10 cellular contexts compared by ENCODE assay signal in the genomic region with DNA sequence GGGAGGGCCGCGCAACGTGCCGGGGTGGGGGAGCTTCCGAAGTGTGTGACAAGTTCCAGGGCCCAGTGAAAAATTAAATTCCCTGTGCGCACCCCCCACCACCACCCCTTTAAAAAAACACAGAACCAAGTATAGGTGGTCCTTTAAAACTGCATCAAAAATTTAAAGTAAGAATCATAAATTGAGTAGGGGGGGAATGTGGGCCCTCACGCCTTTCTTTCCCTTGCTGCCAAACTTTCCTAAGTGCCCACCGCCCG. TPM values are rescaled to one million over a fixed set of nuclear protein-coding genes. Genes with fewer than 3 reads are reported as not detected.
A peak's percentile ranks its signal among the peaks of the same experiment; 100 is the strongest.
DNase-seq lines count a peak whose midpoint lies in the region; ATAC-seq and TF ChIP-seq lines count a peak whose summit lies in the region.
"Had no signal": no experiment of that assay in that cellular context is flagged by ENCODE, and none has a peak within 500 bp of the region (broad histone marks: within the 10 kb centered on the region; RNA-seq: fewer than 3 reads in every experiment).

No MANE protein-coding gene starts in this region.

- H3K36me3 ChIP-seq in CD8-positive, alpha-beta T cell (ENCODE audit: insufficient read depth, low read length): no peaks in the 10 kb centered on the region
- H3K36me3 ChIP-seq in Loucy (ENCODE audit: insufficient read depth, low read length) (peaks cover 4% of the 10 kb centered on the region; the same call in 1 of the 2 replicates), neuronal stem cell (replicated peaks in 1 of 2; ENCODE audit: control insufficient read depth in 2 of 2, insufficient read depth in 2 of 2, low read length in 2 of 2) (no peaks in the 10 kb centered on the region)

- peaks cover 52% of the 10 kb centered on the region for H3K4me1 ChIP-seq in CD8-positive, alpha-beta T cell (ENCODE audit: insufficient read depth, low read length)
- H3K4me1 ChIP-seq in Loucy (ENCODE audit: insufficient read depth, low read length, poor library complexity, severe bottlenecking) (peaks cover 30% of the 10 kb centered on the region), neuronal stem cell (ENCODE audit: control insufficient read depth in 2 of 2, insufficient read depth in 1 of 2, low read depth in 1 of 2, low read length in 2 of 2) (peaks cover 14 to 28% of the 10 kb centered on the region in 2 donors)

- no peak overlapping the region for H2BK12ac ChIP-seq in neuronal stem cell (ENCODE audit: low read length)

- DNase-seq in CD8-positive, alpha-beta T cell: no peak
- DNase-seq in effector memory CD8-positive, alpha-beta T cell: no peak
- DNase-seq in neuronal stem cell (ENCODE audit: low spot score): no peak
- no peak for DNase-seq in SW 1271 (lab: John Stamatoyannopoulos, UW)
- no peak for DNase-seq in KG1 (lab: John Stamatoyannopoulos, UW)
- DNase-seq: stimulated activated CD4-positive, alpha-beta T cell treated with anti-CD3 and anti-CD28 coated beads, Interleukin-12 subunit alpha, Interleukin-12 subunit beta, amount 100 ng/mL, for 4 hours had no signal

- H4K91ac ChIP-seq in neuronal stem cell (ENCODE audit: low read depth, low read length, poor library complexity): no peak overlapping the region

- no peak overlapping the region for H2BK5ac ChIP-seq in neuronal stem cell (ENCODE audit: low read length)

- intact Hi-C loops in CD8-positive, alpha-beta T cell (cut with DNase I, micrococcal nuclease): loop anchor here (2.0 to 10.0 kb wide), 4 partner anchors 664 to 1526 kb away; no protein-coding TSS in a partner anchor

- no peaks in the 10 kb centered on the region for H3F3A ChIP-seq in Loucy (ENCODE audit: low read depth)

- no peak overlapping the region for H2AK5ac ChIP-seq in neuronal stem cell (ENCODE audit: low read depth, low read length)

- WGBS in neuronal stem cell (ENCODE audit: extremely low coverage in 2 of 2, insufficient read length in 2 of 2, insufficient replicate concordance in 1 of 2), 2 donors: no CpG with 5 or more reads among the region's 9 CpGs

- H3K79me1 ChIP-seq in neuronal stem cell (ENCODE audit: low read depth, low read length): no peaks in the 10 kb centered on the region

- H3K27ac Mint-ChIP-seq in CD8-positive, alpha-beta T cell: no peak overlapping the region
- H3K27ac Mint-ChIP-seq in effector memory CD8-positive, alpha-beta T cell: no peak overlapping the region

- peaks cover 71% of the 10 kb centered on the region for H3K79me2 ChIP-seq in Loucy (ENCODE audit: insufficient read depth, low read length)

- H3K4me1 Mint-ChIP-seq in CD8-positive, alpha-beta T cell (ENCODE audit: low read depth): peaks cover 39% of the 10 kb centered on the region
- H3K4me1 Mint-ChIP-seq in effector memory CD8-positive, alpha-beta T cell (ENCODE audit: low read depth in 2 of 2): peaks cover 24% of the 10 kb centered on the region in 2 donors

- peak overlapping the region; percentile 80 for H3K9ac ChIP-seq in Loucy (ENCODE audit: low read depth, low read length, poor library complexity, severe bottlenecking)
- no peak overlapping the region for H3K9ac ChIP-seq in neuronal stem cell (ENCODE audit: low read depth, low read length, poor library complexity)

- H2AFZ ChIP-seq in Loucy (ENCODE audit: low read length) (peak overlapping the region; percentile 79), neuronal stem cell (ENCODE audit: low read length) (no peak overlapping the region)

- no peak for ATAC-seq in CD8-positive, alpha-beta T cell
- no peak for ATAC-seq in effector memory CD8-positive, alpha-beta T cell (replicated peaks)
- ATAC-seq in HG02763 (IDR thresholded peaks at IDR 0.05; ENCODE audit: unreplicated experiment) (no peak), esophagus mucosa (no peak)

- H3K9me3 ChIP-seq in CD8-positive, alpha-beta T cell (ENCODE audit: low read length): no peaks in the 10 kb centered on the region
- H3K9me3 ChIP-seq in Loucy (ENCODE audit: insufficient read depth, low read depth, low read length) (no peaks in the 10 kb centered on the region), neuronal stem cell (replicated peaks in 1 of 2; ENCODE audit: control insufficient read depth in 2 of 2, insufficient read depth in 1 of 2, low read depth in 1 of 2, low read length in 2 of 2) (no peaks in the 10 kb centered on the region)
- H3K9me3 ChIP-seq: SJSA1 had no signal

- no peak overlapping the region for H3K27ac ChIP-seq in CD8-positive, alpha-beta T cell (ENCODE audit: low read depth, low read length)
- H3K27ac ChIP-seq in neuronal stem cell (replicated peaks; ENCODE audit: low read length): no peak overlapping the region
- H3K27ac ChIP-seq: SJSA1 had no signal

- POLR2A ChIA-PET in CD8-positive, alpha-beta T cell (lab: Charles Lee): no interaction called here

- H3K9me3 Mint-ChIP-seq in CD8-positive, alpha-beta T cell: no peaks in the 10 kb centered on the region
- no peaks in the 10 kb centered on the region for H3K9me3 Mint-ChIP-seq in effector memory CD8-positive, alpha-beta T cell

- H4K20me1 ChIP-seq in Loucy (ENCODE audit: insufficient read depth, low read length, poor library complexity, severe bottlenecking): peaks cover 51% of the 10 kb centered on the region

- H2BK15ac ChIP-seq in neuronal stem cell (ENCODE audit: low read length): no peak overlapping the region

- H3K23ac ChIP-seq in neuronal stem cell (ENCODE audit: low read depth, low read length, poor library complexity): no peak overlapping the region

- H4K8ac ChIP-seq in neuronal stem cell (ENCODE audit: low read depth, low read length): no peak overlapping the region

- no peak overlapping the region for H2BK120ac ChIP-seq in neuronal stem cell (ENCODE audit: low read depth, low read length)

- H3K4me2 ChIP-seq in Loucy (ENCODE audit: low read depth, low read length, poor library complexity, severe bottlenecking): peak overlapping the region; percentile 80
- H3K4me2 ChIP-seq in neuronal stem cell (ENCODE audit: insufficient read depth, low read length, poor library complexity, severe bottlenecking): peak overlapping the region; percentile 97

- no peak overlapping the region for H3K18ac ChIP-seq in neuronal stem cell (ENCODE audit: low read length)

- H3K4me3 Mint-ChIP-seq in CD8-positive, alpha-beta T cell: peak overlapping the region; percentile 90
- peak overlapping the region; percentile 80 to 91 for H3K4me3 Mint-ChIP-seq in effector memory CD8-positive, alpha-beta T cell

- no peak overlapping the region for H3K14ac ChIP-seq in neuronal stem cell (ENCODE audit: low read length)

- no peak overlapping the region for H3K4ac ChIP-seq in neuronal stem cell (ENCODE audit: low read length)

- H3K9me2 ChIP-seq in Loucy (replicated peaks; ENCODE audit: low read depth, low read length): no peaks in the 10 kb centered on the region

- TF ChIP-seq CTCF in CD8-positive, alpha-beta T cell (IDR thresholded peaks at IDR 0.05): no peak
- TF ChIP-seq CTCF in Loucy (conservative IDR thresholded peaks at IDR 0.05; ENCODE audit: low read length): no peak

- peaks cover 62% of the 10 kb centered on the region for H3K27me3 Mint-ChIP-seq in CD8-positive, alpha-beta T cell (ENCODE audit: low read depth)
- H3K27me3 Mint-ChIP-seq in effector memory CD8-positive, alpha-beta T cell: peaks cover 48 to 86% of the 10 kb centered on the region in 2 donors

- peak overlapping the region; percentile 18 for H3K4me3 ChIP-seq in CD8-positive, alpha-beta T cell (ENCODE audit: low read depth, low read length)
- H3K4me3 ChIP-seq in Loucy (ENCODE audit: low read length, poor library complexity, severe bottlenecking) (peak overlapping the region; percentile 93), neuronal stem cell (ENCODE audit: low read length in 2 of 2) (no peak overlapping the region)

- CTCF ChIA-PET in CD8-positive, alpha-beta T cell (lab: Charles Lee): interaction anchor here (1.6 kb wide), 1 partner anchor 13 kb away, joined by 7 read pairs; no protein-coding TSS in a partner anchor

- H3K27me3 ChIP-seq in CD8-positive, alpha-beta T cell (ENCODE audit: insufficient read depth, low read length): peaks cover 30% of the 10 kb centered on the region
- H3K27me3 ChIP-seq in Loucy (ENCODE audit: insufficient read depth, low read length, poor library complexity, severe bottlenecking) (peaks cover 55% of the 10 kb centered on the region), neuronal stem cell (ENCODE audit: control insufficient read depth in 3 of 3, insufficient read depth in 3 of 3, low read depth in 1 of 3, low read length in 3 of 3) (peaks cover 6 to 92% (median 53%) of the 10 kb centered on the region in 3 experiments)

- peaks cover 3% of the 10 kb centered on the region for H3K36me3 Mint-ChIP-seq in CD8-positive, alpha-beta T cell
- no peaks in the 10 kb centered on the region for H3K36me3 Mint-ChIP-seq in effector memory CD8-positive, alpha-beta T cell (ENCODE audit: insufficient read depth)

RNA-seq across cellular contexts. Expression of gene BCL11A, which starts 2.5 kb away (rescaled TPM):
- total RNA-seq in CD8-positive, alpha-beta T cell: 1 to 10 TPM; 2.0 to 2.6 TPM
- polyA plus RNA-seq in neuronal stem cell (2013, experiment 1 of 2): 0.11 TPM
- polyA plus RNA-seq in neuronal stem cell (2013, experiment 2 of 2): 0.17 TPM
- 43.0 TPM for total RNA-seq in esophagus mucosa

Comparison
In these comparisons a context has a peak if more than half of its experiments do, and no peak if none do; other contexts are left out.
1. H3K4me3 ChIP-seq: peak in CD8-positive, alpha-beta T cell (single experiment) and Loucy (single experiment); none in neuronal stem cell (0 of 2).
2. RNA of gene BCL11A, which starts 2.5 kb away (total RNA-seq): 43.0 TPM in esophagus mucosa (single experiment); 2.0 to 2.6 TPM in CD8-positive, alpha-beta T cell; every median in the first group is over 10 times any median in the second.